19 cellular contexts compared by ENCODE assay signal in genomic region chr13:47291116-47291656, GRCh38.
"Had no signal": no experiment of that assay in that cellular context is flagged by ENCODE, and none has a peak within 500 bp of the region (broad histone marks: within the 10 kb centered on the region; RNA-seq: fewer than 3 reads in every experiment).

No MANE protein-coding gene starts in this region.

- DNase-seq: activated CD4-positive, alpha-beta T cell treated with anti-CD3 and anti-CD28 coated beads, Interleukin-2, amount 10 ng/mL, durations not matched to agents 7 days and 5 days; activated CD4-positive, CD25-positive, alpha-beta regulatory T cell treated with anti-CD3 and anti-CD28 coated beads, Interleukin-2, amount 50 U/mL, for 72 hours; activated CD8-positive, alpha-beta memory T cell treated with anti-CD3 and anti-CD28 coated beads, Interleukin-2, amount 10 ng/mL, durations not matched to agents 7 days and 5 days; activated CD8-positive, alpha-beta T cell treated with anti-CD3 and anti-CD28 coated beads for 36 hours; activated effector memory CD4-positive, alpha-beta T cell treated with anti-CD3 and anti-CD28 coated beads, Interleukin-2, amount 50 U/mL, for 16 hours; activated naive CD4-positive, alpha-beta T cell treated with anti-CD3 and anti-CD28 coated beads, Interleukin-2, amount 10 ng/mL, durations not matched to agents 7 days and 5 days; activated T-cell treated with anti-CD3 and anti-CD28 coated beads for 4 hours; amygdala; body of pancreas; caudate nucleus; effector CD4-positive, alpha-beta T cell; erythroblast; foreskin fibroblast; stimulated activated CD4-positive, alpha-beta T cell treated with anti-CD3 and anti-CD28 coated beads, Interleukin-4, amount 100 ng/mL, for 1 hour; stimulated activated naive CD4-positive, alpha-beta T cell; T-helper 2 cell; testis; upper lobe of left lung; WERI-Rb-1 had no signal
